Comparison of ENCODE assay signal across 8 cellular contexts in the genomic region with DNA sequence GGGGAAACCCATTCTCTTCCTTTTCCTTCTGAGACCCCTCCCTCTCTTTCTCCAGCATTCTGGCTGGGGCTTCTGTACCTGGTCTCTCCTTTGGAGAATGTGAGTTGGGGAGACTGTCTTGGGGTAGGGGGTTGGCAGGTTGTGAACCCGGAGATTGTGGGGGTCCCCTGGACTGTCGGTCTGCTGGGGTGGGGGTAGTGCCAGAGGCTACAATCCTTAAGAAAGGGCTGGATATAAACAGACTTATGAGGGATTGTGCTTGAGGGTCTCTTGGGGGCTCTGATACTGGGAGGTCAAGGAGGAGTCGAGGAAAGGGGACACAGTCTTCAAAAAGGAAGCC. TPM values are rescaled to one million over a fixed set of nuclear protein-coding genes. Genes with fewer than 3 reads are reported as not detected.
DNase-seq lines count a peak whose midpoint lies in the region; ATAC-seq and TF ChIP-seq lines count a peak whose summit lies in the region.

No MANE protein-coding gene starts in this region.

- H3K4me3 Mint-ChIP-seq in T-helper 1 cell treated with Interleukin-12 subunit alpha and Interleukin-12 subunit beta and Interleukin-4 antibody, amounts not matched to agents 30 μg/mL and 1 μg/mL, for 36 hours: peak overlapping the region; percentile 87
- peak overlapping the region; percentile 89 for H3K4me3 Mint-ChIP-seq in activated CD8-positive, alpha-beta T cell treated with anti-CD3 and anti-CD28 coated beads for 36 hours
- peak overlapping the region; percentile 97 for H3K4me3 Mint-ChIP-seq in glutamatergic neuron (ENCODE audit: unreplicated experiment)
- peak overlapping the region; percentile 89 to 95 for H3K4me3 Mint-ChIP-seq in stimulated activated naive CD8-positive, alpha-beta T cell treated with anti-CD3 and anti-CD28 coated beads, Interleukin-15, amount 100 ng/mL, for 72 hours

- POLR2A ChIA-PET in activated CD8-positive, alpha-beta T cell treated with anti-CD3 and anti-CD28 coated beads for 36 hours (lab: Charles Lee): interaction anchor here (0.9 to 6.4 kb wide), 10 partner anchors 12 to 336 kb away, joined by 4 to 163 read pairs (median 8); partner anchors contain the start of genes CEP250, CPNE1, NFS1 and RBM12

- H3K9me3 Mint-ChIP-seq in T-helper 1 cell treated with Interleukin-12 subunit alpha and Interleukin-12 subunit beta and Interleukin-4 antibody, amounts not matched to agents 30 μg/mL and 1 μg/mL, for 36 hours: no peaks in the 10 kb centered on the region
- no peaks in the 10 kb centered on the region for H3K9me3 Mint-ChIP-seq in activated CD8-positive, alpha-beta T cell treated with anti-CD3 and anti-CD28 coated beads for 36 hours
- H3K9me3 Mint-ChIP-seq in glutamatergic neuron (ENCODE audit: unreplicated experiment): peaks cover 8% of the 10 kb centered on the region
- H3K9me3 Mint-ChIP-seq in stimulated activated naive CD8-positive, alpha-beta T cell treated with anti-CD3 and anti-CD28 coated beads, Interleukin-15, amount 100 ng/mL, for 72 hours: no peaks in the 10 kb centered on the region

- H3K27me3 Mint-ChIP-seq in T-helper 1 cell treated with Interleukin-12 subunit alpha and Interleukin-12 subunit beta and Interleukin-4 antibody, amounts not matched to agents 30 μg/mL and 1 μg/mL, for 36 hours (ENCODE audit: low read depth): no peaks in the 10 kb centered on the region
- peaks cover 3% of the 10 kb centered on the region for H3K27me3 Mint-ChIP-seq in activated CD8-positive, alpha-beta T cell treated with anti-CD3 and anti-CD28 coated beads for 36 hours
- H3K27me3 Mint-ChIP-seq in glutamatergic neuron (ENCODE audit: unreplicated experiment): peaks cover 11% of the 10 kb centered on the region
- H3K27me3 Mint-ChIP-seq in stimulated activated naive CD8-positive, alpha-beta T cell treated with anti-CD3 and anti-CD28 coated beads, Interleukin-15, amount 100 ng/mL, for 72 hours: peaks cover 11% of the 10 kb centered on the region

- CTCF ChIA-PET in activated CD8-positive, alpha-beta T cell treated with anti-CD3 and anti-CD28 coated beads for 36 hours (lab: Charles Lee): interaction anchor here (0.7 to 4.7 kb wide), 10 partner anchors 14 to 336 kb away, joined by 3 to 49 read pairs (median 7); partner anchors contain the start of genes CPNE1, NFS1, RBM12 and ROMO1

- peak overlapping the region; percentile 91 for H3K27ac Mint-ChIP-seq in T-helper 1 cell treated with Interleukin-12 subunit alpha and Interleukin-12 subunit beta and Interleukin-4 antibody, amounts not matched to agents 30 μg/mL and 1 μg/mL, for 36 hours
- peak overlapping the region; percentile 87 for H3K27ac Mint-ChIP-seq in activated CD8-positive, alpha-beta T cell treated with anti-CD3 and anti-CD28 coated beads for 36 hours
- peak overlapping the region; percentile 28 for H3K27ac Mint-ChIP-seq in glutamatergic neuron (ENCODE audit: unreplicated experiment)
- H3K27ac Mint-ChIP-seq in stimulated activated naive CD8-positive, alpha-beta T cell treated with anti-CD3 and anti-CD28 coated beads, Interleukin-15, amount 100 ng/mL, for 72 hours: peak overlapping the region in 1 of 2 donors; percentile 99

- peak; percentile 4 for TF ChIP-seq CTCF in activated CD8-positive, alpha-beta T cell treated with anti-CD3 and anti-CD28 coated beads for 36 hours (IDR thresholded peaks at IDR 0.05)
- no peak for TF ChIP-seq CTCF in glutamatergic neuron (IDR thresholded peaks at IDR 0.05; ENCODE audit: partially characterized antibody, unreplicated experiment)

- DNase-seq in T-helper 1 cell (no peak), glutamatergic neuron (no peak), COR-L47 (lab: John Stamatoyannopoulos, UW) (no peak), KG1 (lab: John Stamatoyannopoulos, UW) (no peak)
- DNase-seq in activated CD8-positive, alpha-beta T cell treated with anti-CD3 and anti-CD28 coated beads for 36 hours: no peak
- no peak for DNase-seq in stimulated activated naive CD8-positive, alpha-beta T cell treated with anti-CD3 and anti-CD28 coated beads, Interleukin-15, amount 100 ng/mL, for 72 hours

- peaks cover 4% of the 10 kb centered on the region for H3K36me3 Mint-ChIP-seq in T-helper 1 cell treated with Interleukin-12 subunit alpha and Interleukin-12 subunit beta and Interleukin-4 antibody, amounts not matched to agents 30 μg/mL and 1 μg/mL, for 36 hours (ENCODE audit: low read depth)
- H3K36me3 Mint-ChIP-seq in activated CD8-positive, alpha-beta T cell treated with anti-CD3 and anti-CD28 coated beads for 36 hours (ENCODE audit: low read depth): peaks cover 5% of the 10 kb centered on the region
- H3K36me3 Mint-ChIP-seq in glutamatergic neuron (ENCODE audit: unreplicated experiment): no peaks in the 10 kb centered on the region

- H3K4me1 Mint-ChIP-seq in T-helper 1 cell treated with Interleukin-12 subunit alpha and Interleukin-12 subunit beta and Interleukin-4 antibody, amounts not matched to agents 30 μg/mL and 1 μg/mL, for 36 hours (ENCODE audit: low read depth): peaks cover 29% of the 10 kb centered on the region
- peaks cover 42% of the 10 kb centered on the region for H3K4me1 Mint-ChIP-seq in activated CD8-positive, alpha-beta T cell treated with anti-CD3 and anti-CD28 coated beads for 36 hours (ENCODE audit: low read depth)
- peaks cover 7% of the 10 kb centered on the region for H3K4me1 Mint-ChIP-seq in glutamatergic neuron (ENCODE audit: low read depth, unreplicated experiment)
- H3K4me1 Mint-ChIP-seq in stimulated activated naive CD8-positive, alpha-beta T cell treated with anti-CD3 and anti-CD28 coated beads, Interleukin-15, amount 100 ng/mL, for 72 hours: peaks cover 73% of the 10 kb centered on the region

- ATAC-seq in activated CD8-positive, alpha-beta T cell treated with anti-CD3 and anti-CD28 coated beads for 36 hours: no peak
- ATAC-seq in stimulated activated naive CD8-positive, alpha-beta T cell treated with anti-CD3 and anti-CD28 coated beads, Interleukin-15, amount 100 ng/mL, for 72 hours: no peak
- no peak for ATAC-seq in GM19455 (IDR thresholded peaks at IDR 0.05; ENCODE audit: unreplicated experiment)

- intact Hi-C loops in activated CD8-positive, alpha-beta T cell treated with anti-CD3 and anti-CD28 coated beads for 36 hours (cut with micrococcal nuclease): loop anchor here (5.0 to 10.0 kb wide), 3 partner anchors 44 to 337 kb away; partner anchors contain the start of genes CPNE1, RBM12, RBM39 and SCAND1

RNA-seq across cellular contexts. Expression of gene SPAG4, which starts 2.4 kb away (rescaled TPM):
- total RNA-seq in activated CD8-positive, alpha-beta T cell treated with anti-CD3 and anti-CD28 coated beads for 36 hours: 10 to 100 TPM; 11.5 to 11.8 TPM
- total RNA-seq in glutamatergic neuron (ENCODE audit: unreplicated experiment): 5.0 TPM

RNA-seq across cellular contexts. Expression of gene CPNE1, which starts 46.7 kb away (rescaled TPM):
- 100 to 1,000 TPM; 308 to 324 TPM for total RNA-seq in activated CD8-positive, alpha-beta T cell treated with anti-CD3 and anti-CD28 coated beads for 36 hours
- total RNA-seq in glutamatergic neuron (ENCODE audit: unreplicated experiment): 327 TPM

RNA-seq across cellular contexts. Expression of gene RBM12, which starts 46.7 kb away (rescaled TPM):
- total RNA-seq in activated CD8-positive, alpha-beta T cell treated with anti-CD3 and anti-CD28 coated beads for 36 hours: 100 to 1,000 TPM; 111 to 114 TPM
- total RNA-seq in glutamatergic neuron (ENCODE audit: unreplicated experiment): 147 TPM
